In the genomic region with DNA sequence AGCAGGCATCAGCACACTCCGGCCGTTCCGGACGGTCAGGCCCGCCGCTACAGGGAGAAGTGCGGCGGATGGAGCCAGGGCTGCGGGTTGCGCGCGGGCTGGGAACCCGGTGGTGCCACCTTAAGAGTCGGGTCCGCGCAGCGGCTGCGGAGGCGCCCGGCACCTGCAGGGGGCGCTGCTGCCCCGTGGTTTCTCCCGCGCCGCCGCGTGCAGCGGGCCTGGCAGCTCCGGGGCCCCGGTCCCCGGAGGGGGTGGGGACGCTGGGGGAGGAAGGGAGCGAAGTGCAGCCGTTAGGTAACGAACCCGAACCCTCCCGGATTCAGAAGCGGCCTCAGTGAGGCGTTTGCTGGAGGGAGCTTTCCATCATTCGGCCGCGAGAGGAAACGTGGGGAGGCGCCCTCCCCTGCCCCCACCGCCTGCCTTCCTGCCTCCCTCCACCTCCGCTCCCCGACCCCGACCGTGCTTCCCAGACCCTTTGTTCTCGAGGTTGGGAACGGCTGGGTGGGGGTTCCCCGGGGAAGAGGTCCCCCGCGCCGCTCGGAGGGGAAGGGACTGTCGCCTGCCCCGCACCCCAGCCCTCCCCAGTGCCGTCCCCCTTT, we compare ENCODE assay signal across 1 cellular context.
TF ChIP-seq lines count a peak whose summit lies in the region.

No MANE protein-coding gene starts in this region.

TF ChIP-seq in HepG2, 621 proteins besides CTCF, POLR2A, EP300 and RAD21 (continued from another document and continues in another):
- peak; percentile 92 for TF ChIP-seq ARID5B (CRISPR knock-in tag; IDR thresholded peaks at IDR 0.05)
- no peak for TF ChIP-seq PHB2 (IDR thresholded peaks at IDR 0.05; ENCODE audit: partially characterized antibody)
- TF ChIP-seq SOX13 (IDR thresholded peaks at IDR 0.05): peak; percentile 29; the same call in 1 of the 2 replicates
- peak in 1 of 2 experiments; percentile 83; a peak in 2 of 4 replicates for TF ChIP-seq SOX13 (CRISPR knock-in tag; conservative IDR thresholded peaks at IDR 0.05 in 1 of 2, IDR thresholded peaks at IDR 0.05 in 1 of 2)
- TF ChIP-seq ZNF570 (CRISPR knock-in tag; IDR thresholded peaks at IDR 0.05; ENCODE audit: borderline replicate concordance): no peak
- TF ChIP-seq KMT2A (CRISPR knock-in tag; IDR thresholded peaks at IDR 0.05): peak; percentile 97
- peak; percentile 85 for TF ChIP-seq ZNF788 (CRISPR knock-in tag; IDR thresholded peaks at IDR 0.05; ENCODE audit: borderline replicate concordance)
- peak; percentile 97 for TF ChIP-seq TARDBP (CRISPR knock-in tag; IDR thresholded peaks at IDR 0.05)
- peak; percentile 46 for TF ChIP-seq ZNF18 (CRISPR knock-in tag; IDR thresholded peaks at IDR 0.05; ENCODE audit: insufficient replicate concordance)
- peak; percentile 94 for TF ChIP-seq IRF2 (CRISPR knock-in tag; IDR thresholded peaks at IDR 0.05)
- TF ChIP-seq, protein P1, sequence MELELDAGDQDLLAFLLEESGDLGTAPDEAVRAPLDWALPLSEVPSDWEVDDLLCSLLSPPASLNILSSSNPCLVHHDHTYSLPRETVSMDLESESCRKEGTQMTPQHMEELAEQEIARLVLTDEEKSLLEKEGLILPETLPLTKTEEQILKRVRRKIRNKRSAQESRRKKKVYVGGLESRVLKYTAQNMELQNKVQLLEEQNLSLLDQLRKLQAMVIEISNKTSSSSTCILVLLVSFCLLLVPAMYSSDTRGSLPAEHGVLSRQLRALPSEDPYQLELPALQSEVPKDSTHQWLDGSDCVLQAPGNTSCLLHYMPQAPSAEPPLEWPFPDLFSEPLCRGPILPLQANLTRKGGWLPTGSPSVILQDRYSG (CRISPR knock-in tag; IDR thresholded peaks at IDR 0.05): 0 out of 2 replicates have a peak, but pooled peaks have one; percentile 51
- peak; percentile 84; the same call in 1 of the 2 replicates for TF ChIP-seq ZNF567 (CRISPR knock-in tag; IDR thresholded peaks at IDR 0.05; ENCODE audit: borderline replicate concordance)
- peak; percentile 93 for TF ChIP-seq SNAPC2 (CRISPR knock-in tag; IDR thresholded peaks at IDR 0.05)
- TF ChIP-seq ZNF224 (CRISPR knock-in tag; IDR thresholded peaks at IDR 0.05): peak; percentile 93
- TF ChIP-seq NFYC (CRISPR knock-in tag; IDR thresholded peaks at IDR 0.05): peak; percentile 19
- TF ChIP-seq ZNF75D (CRISPR knock-in tag; IDR thresholded peaks at IDR 0.05; ENCODE audit: borderline replicate concordance): no peak
- peak; percentile 92 for TF ChIP-seq ELF3 (CRISPR knock-in tag; IDR thresholded peaks at IDR 0.05)
- TF ChIP-seq, protein P2, sequence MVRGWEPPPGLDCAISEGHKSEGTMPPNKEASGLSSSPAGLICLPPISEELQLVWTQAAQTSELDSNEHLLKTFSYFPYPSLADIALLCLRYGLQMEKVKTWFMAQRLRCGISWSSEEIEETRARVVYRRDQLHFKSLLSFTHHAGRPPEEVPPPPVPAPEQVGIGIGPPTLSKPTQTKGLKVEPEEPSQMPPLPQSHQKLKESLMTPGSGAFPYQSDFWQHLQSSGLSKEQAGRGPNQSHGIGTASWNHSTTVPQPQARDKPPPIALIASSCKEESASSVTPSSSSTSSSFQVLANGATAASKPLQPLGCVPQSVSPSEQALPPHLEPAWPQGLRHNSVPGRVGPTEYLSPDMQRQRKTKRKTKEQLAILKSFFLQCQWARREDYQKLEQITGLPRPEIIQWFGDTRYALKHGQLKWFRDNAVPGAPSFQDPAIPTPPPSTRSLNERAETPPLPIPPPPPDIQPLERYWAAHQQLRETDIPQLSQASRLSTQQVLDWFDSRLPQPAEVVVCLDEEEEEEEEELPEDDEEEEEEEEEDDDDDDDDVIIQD (CRISPR knock-in tag; IDR thresholded peaks at IDR 0.05; ENCODE audit: low read depth): 0 out of 2 replicates have a peak, but pooled peaks have one; percentile 55
- TF ChIP-seq FOSL2 (CRISPR knock-in tag; IDR thresholded peaks at IDR 0.05): peak; percentile 56; the same call in 1 of the 2 replicates
- peak; percentile 35; the same call in 1 of the 2 replicates for TF ChIP-seq GPN1 (CRISPR knock-in tag; IDR thresholded peaks at IDR 0.05; ENCODE audit: borderline replicate concordance)
- no peak for TF ChIP-seq MTA3 (CRISPR knock-in tag; IDR thresholded peaks at IDR 0.05)
- TF ChIP-seq MED8 (CRISPR knock-in tag; IDR thresholded peaks at IDR 0.05; ENCODE audit: insufficient replicate concordance): peak; percentile 97
- peak; percentile 63 for TF ChIP-seq ZNF777 (CRISPR knock-in tag; IDR thresholded peaks at IDR 0.05)
- TF ChIP-seq ELF4 (CRISPR knock-in tag; IDR thresholded peaks at IDR 0.05; ENCODE audit: borderline replicate concordance): peak; percentile 60; the same call in 1 of the 2 replicates
- TF ChIP-seq EED (CRISPR knock-in tag; IDR thresholded peaks at IDR 0.05): peak; percentile 63
- TF ChIP-seq HMG20A (CRISPR knock-in tag; IDR thresholded peaks at IDR 0.05; ENCODE audit: borderline replicate concordance): peak; percentile 59; the same call in 1 of the 2 replicates
- peak; percentile 49; the same call in 1 of the 2 replicates for TF ChIP-seq ZFY (CRISPR knock-in tag; IDR thresholded peaks at IDR 0.05)
- no peak for TF ChIP-seq AGO2 (optimal IDR thresholded peaks at IDR 0.05; ENCODE audit: low read depth, low read length)
- peak; percentile 99 for TF ChIP-seq PATZ1 (CRISPR knock-in tag; IDR thresholded peaks at IDR 0.05)
- TF ChIP-seq, protein P3, sequence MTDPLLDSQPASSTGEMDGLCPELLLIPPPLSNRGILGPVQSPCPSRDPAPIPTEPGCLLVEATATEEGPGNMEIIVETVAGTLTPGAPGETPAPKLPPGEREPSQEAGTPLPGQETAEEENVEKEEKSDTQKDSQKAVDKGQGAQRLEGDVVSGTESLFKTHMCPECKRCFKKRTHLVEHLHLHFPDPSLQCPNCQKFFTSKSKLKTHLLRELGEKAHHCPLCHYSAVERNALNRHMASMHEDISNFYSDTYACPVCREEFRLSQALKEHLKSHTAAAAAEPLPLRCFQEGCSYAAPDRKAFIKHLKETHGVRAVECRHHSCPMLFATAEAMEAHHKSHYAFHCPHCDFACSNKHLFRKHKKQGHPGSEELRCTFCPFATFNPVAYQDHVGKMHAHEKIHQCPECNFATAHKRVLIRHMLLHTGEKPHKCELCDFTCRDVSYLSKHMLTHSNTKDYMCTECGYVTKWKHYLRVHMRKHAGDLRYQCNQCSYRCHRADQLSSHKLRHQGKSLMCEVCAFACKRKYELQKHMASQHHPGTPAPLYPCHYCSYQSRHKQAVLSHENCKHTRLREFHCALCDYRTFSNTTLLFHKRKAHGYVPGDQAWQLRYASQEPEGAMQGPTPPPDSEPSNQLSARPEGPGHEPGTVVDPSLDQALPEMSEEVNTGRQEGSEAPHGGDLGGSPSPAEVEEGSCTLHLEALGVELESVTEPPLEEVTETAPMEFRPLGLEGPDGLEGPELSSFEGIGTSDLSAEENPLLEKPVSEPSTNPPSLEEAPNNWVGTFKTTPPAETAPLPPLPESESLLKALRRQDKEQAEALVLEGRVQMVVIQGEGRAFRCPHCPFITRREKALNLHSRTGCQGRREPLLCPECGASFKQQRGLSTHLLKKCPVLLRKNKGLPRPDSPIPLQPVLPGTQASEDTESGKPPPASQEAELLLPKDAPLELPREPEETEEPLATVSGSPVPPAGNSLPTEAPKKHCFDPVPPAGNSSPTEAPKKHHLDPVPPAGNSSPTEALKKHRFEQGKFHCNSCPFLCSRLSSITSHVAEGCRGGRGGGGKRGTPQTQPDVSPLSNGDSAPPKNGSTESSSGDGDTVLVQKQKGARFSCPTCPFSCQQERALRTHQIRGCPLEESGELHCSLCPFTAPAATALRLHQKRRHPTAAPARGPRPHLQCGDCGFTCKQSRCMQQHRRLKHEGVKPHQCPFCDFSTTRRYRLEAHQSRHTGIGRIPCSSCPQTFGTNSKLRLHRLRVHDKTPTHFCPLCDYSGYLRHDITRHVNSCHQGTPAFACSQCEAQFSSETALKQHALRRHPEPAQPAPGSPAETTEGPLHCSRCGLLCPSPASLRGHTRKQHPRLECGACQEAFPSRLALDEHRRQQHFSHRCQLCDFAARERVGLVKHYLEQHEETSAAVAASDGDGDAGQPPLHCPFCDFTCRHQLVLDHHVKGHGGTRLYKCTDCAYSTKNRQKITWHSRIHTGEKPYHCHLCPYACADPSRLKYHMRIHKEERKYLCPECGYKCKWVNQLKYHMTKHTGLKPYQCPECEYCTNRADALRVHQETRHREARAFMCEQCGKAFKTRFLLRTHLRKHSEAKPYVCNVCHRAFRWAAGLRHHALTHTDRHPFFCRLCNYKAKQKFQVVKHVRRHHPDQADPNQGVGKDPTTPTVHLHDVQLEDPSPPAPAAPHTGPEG (CRISPR knock-in tag; IDR thresholded peaks at IDR 0.05): no peak; the same call in none of the 2 replicates
- no peak for TF ChIP-seq KDM1A (CRISPR knock-in tag; IDR thresholded peaks at IDR 0.05)
- TF ChIP-seq MED1 (CRISPR knock-in tag; IDR thresholded peaks at IDR 0.05): peak; percentile 97
- TF ChIP-seq MAFF (IDR thresholded peaks at IDR 0.05; ENCODE audit: low read depth, low read length): no peak
- no peak; the same call in 1 of the 2 replicates for TF ChIP-seq ZNF362 (CRISPR knock-in tag; IDR thresholded peaks at IDR 0.05; ENCODE audit: borderline replicate concordance)
- TF ChIP-seq, protein P4, sequence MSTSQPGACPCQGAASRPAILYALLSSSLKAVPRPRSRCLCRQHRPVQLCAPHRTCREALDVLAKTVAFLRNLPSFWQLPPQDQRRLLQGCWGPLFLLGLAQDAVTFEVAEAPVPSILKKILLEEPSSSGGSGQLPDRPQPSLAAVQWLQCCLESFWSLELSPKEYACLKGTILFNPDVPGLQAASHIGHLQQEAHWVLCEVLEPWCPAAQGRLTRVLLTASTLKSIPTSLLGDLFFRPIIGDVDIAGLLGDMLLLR (CRISPR knock-in tag; IDR thresholded peaks at IDR 0.05): peak; percentile 81
- no peak for TF ChIP-seq MBD4 (IDR thresholded peaks at IDR 0.05; ENCODE audit: borderline replicate concordance, low read length)
- peak; percentile 81; the same call in 1 of the 2 replicates for TF ChIP-seq YEATS2 (CRISPR knock-in tag; IDR thresholded peaks at IDR 0.05; ENCODE audit: borderline replicate concordance)
- TF ChIP-seq, protein P5, sequence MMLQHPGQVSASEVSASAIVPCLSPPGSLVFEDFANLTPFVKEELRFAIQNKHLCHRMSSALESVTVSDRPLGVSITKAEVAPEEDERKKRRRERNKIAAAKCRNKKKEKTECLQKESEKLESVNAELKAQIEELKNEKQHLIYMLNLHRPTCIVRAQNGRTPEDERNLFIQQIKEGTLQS (CRISPR knock-in tag; IDR thresholded peaks at IDR 0.05): peak; percentile 58; the same call in 1 of the 2 replicates
